Comparison of ENCODE assay signal across 16 cellular contexts in genomic region chr1:175287849-175288248, GRCh38.
DNase-seq lines count a peak whose midpoint lies in the region; ATAC-seq and TF ChIP-seq lines count a peak whose summit lies in the region.
"Had no signal": no experiment of that assay in that cellular context is flagged by ENCODE, and none has a peak within 500 bp of the region (broad histone marks: within the 10 kb centered on the region; RNA-seq: fewer than 3 reads in every experiment).

No MANE protein-coding gene starts in this region.

- H3K27ac ChIP-seq in OCI-LY3 (ENCODE audit: low read length): 0 out of 2 replicates have a peak overlapping the region, but pooled peaks have one; percentile 9
- H3K27ac ChIP-seq: ovary had no signal

- no peak overlapping the region for H3K4me3 ChIP-seq in GM12864 (ENCODE audit: low read depth, low read length)
- H3K4me3 ChIP-seq in OCI-LY3 (ENCODE audit: low read length): peak overlapping the region; percentile 21; the same call in 1 of the 2 replicates
- H3K4me3 ChIP-seq: ovary had no signal

- no peaks in the 10 kb centered on the region for H3K9me3 ChIP-seq in OCI-LY3 (ENCODE audit: insufficient read depth, low read length)
- H3K9me3 ChIP-seq: ovary had no signal

- H3K27me3 ChIP-seq in OCI-LY3 (ENCODE audit: low read depth, low read length): no peaks in the 10 kb centered on the region
- H3K27me3 ChIP-seq: ovary had no signal

- no peak for TF ChIP-seq CTCF in GM12864 (IDR thresholded peaks at IDR 0.05; ENCODE audit: low read depth, low read length, missing control alignments)
- TF ChIP-seq CTCF in OCI-LY3 (IDR thresholded peaks at IDR 0.05; ENCODE audit: low read depth, low read length): no peak

- no peaks in the 10 kb centered on the region for H4K20me1 ChIP-seq in OCI-LY3 (ENCODE audit: insufficient read depth, low read length)

- no peak overlapping the region for H3K9ac ChIP-seq in OCI-LY3 (ENCODE audit: low read length)
- H3K9ac ChIP-seq: SK-N-SH had no signal

- H3K4me2 ChIP-seq in OCI-LY3 (ENCODE audit: low read length): peak overlapping the region; percentile 43
- H3K4me2 ChIP-seq: SK-N-SH had no signal

- peak; percentile 57 for ATAC-seq in GM19455 (IDR thresholded peaks at IDR 0.05; ENCODE audit: unreplicated experiment)
- ATAC-seq in HG02884 (IDR thresholded peaks at IDR 0.05; ENCODE audit: unreplicated experiment): peak; percentile 50
- no peak for ATAC-seq in SK-N-SH treated with all-trans-retinoic acid at 6 μM for 48 hours

- H3K4me1 ChIP-seq in OCI-LY3 (ENCODE audit: low read length): peaks cover 12% of the 10 kb centered on the region

- H3K36me3 ChIP-seq in OCI-LY3 (replicated peaks; ENCODE audit: low read depth, low read length): no peaks in the 10 kb centered on the region
- H3K36me3 ChIP-seq: ovary had no signal

- H2AFZ ChIP-seq in OCI-LY3 (ENCODE audit: low read depth, low read length): peak overlapping the region; percentile 89

- DNase-seq in GM12864 (ENCODE audit: low read depth) (peak; percentile 26), pons (ENCODE audit: low spot score) (no peak), SIG-M5 (lab: John Stamatoyannopoulos, UW) (no peak), NOMO-1 (lab: John Stamatoyannopoulos, UW; ENCODE audit: unreplicated experiment in 2 of 2) (no peak)
- DNase-seq: endodermal cell; glutamatergic neuron; MV-4-11; NCI-H524 treated with DMSO at 0.1 percent for 48 hours; ovary; SK-N-SH; stimulated activated CD4-positive, alpha-beta T cell treated with anti-CD3 and anti-CD28 coated beads, Interleukin-4, amount 100 ng/mL, for 1 hour; substantia nigra had no signal

- no peaks in the 10 kb centered on the region for H3K79me2 ChIP-seq in OCI-LY3 (ENCODE audit: low read length)

TF ChIP-seq in SK-N-SH treated with all-trans-retinoic acid at 6 μM for 48 hours, 23 proteins besides CTCF, POLR2A, EP300 and RAD21:
- no peak for TF ChIP-seq POU6F1 (CRISPR knock-in tag; IDR thresholded peaks at IDR 0.05; ENCODE audit: borderline replicate concordance, low read depth)
- no peak for TF ChIP-seq ZNF565 (CRISPR knock-in tag; conservative IDR thresholded peaks at IDR 0.05; ENCODE audit: low read depth)
- TF ChIP-seq OSR1 (CRISPR knock-in tag; IDR thresholded peaks at IDR 0.05): no peak
- TF ChIP-seq ZFP3 (CRISPR knock-in tag; IDR thresholded peaks at IDR 0.05): no peak
- TF ChIP-seq TOX (CRISPR knock-in tag; IDR thresholded peaks at IDR 0.05; ENCODE audit: borderline replicate concordance): no peak
- no peak for TF ChIP-seq TCF4 (CRISPR knock-in tag; IDR thresholded peaks at IDR 0.05; ENCODE audit: borderline replicate concordance)
- TF ChIP-seq GLIS3 (CRISPR knock-in tag; IDR thresholded peaks at IDR 0.05): no peak
- TF ChIP-seq ZNF70 (CRISPR knock-in tag; IDR thresholded peaks at IDR 0.05): no peak
- no peak for TF ChIP-seq ZC3H10 (CRISPR knock-in tag; IDR thresholded peaks at IDR 0.05)
- TF ChIP-seq RARB (CRISPR knock-in tag; IDR thresholded peaks at IDR 0.05): no peak
- no peak for TF ChIP-seq CSRNP3 (CRISPR knock-in tag; IDR thresholded peaks at IDR 0.05)
- TF ChIP-seq TSHZ2 (CRISPR knock-in tag; IDR thresholded peaks at IDR 0.05): no peak
- TF ChIP-seq ARNTL (CRISPR knock-in tag; IDR thresholded peaks at IDR 0.05; ENCODE audit: borderline replicate concordance, low read depth): no peak
- no peak for TF ChIP-seq ZNF8 (CRISPR knock-in tag; IDR thresholded peaks at IDR 0.05)
- no peak for TF ChIP-seq ISL1 (CRISPR knock-in tag; IDR thresholded peaks at IDR 0.05)
